In genomic region chr1:40059292-40059959, GRCh38 we compare ENCODE assay signal across 1 cellular context.
TF ChIP-seq lines count a peak whose summit lies in the region.

No MANE protein-coding gene starts in this region.

TF ChIP-seq in K562, 482 proteins besides CTCF, POLR2A, EP300 and RAD21 (continued from another document and continues in another):
- no peak for TF ChIP-seq ZNF232 (CRISPR knock-in tag; IDR thresholded peaks at IDR 0.05)
- no peak for TF ChIP-seq ZFPM2 (CRISPR knock-in tag; IDR thresholded peaks at IDR 0.05)
- no peak for TF ChIP-seq GTF2A2 (tag; IDR thresholded peaks at IDR 0.05)
- TF ChIP-seq ZC3H11A (IDR thresholded peaks at IDR 0.05; ENCODE audit: low read depth, low read length), result no peak
- TF ChIP-seq NFIX (CRISPR knock-in tag; IDR thresholded peaks at IDR 0.05; ENCODE audit: low read depth), result no peak
- TF ChIP-seq RFX5 (IDR thresholded peaks at IDR 0.05; ENCODE audit: low read depth, low read length), result no peak
- no peak for TF ChIP-seq MAZ (CRISPR knock-in tag; conservative IDR thresholded peaks at IDR 0.05 in 1 of 2, IDR thresholded peaks at IDR 0.05 in 1 of 2)
- TF ChIP-seq ILF3 (IDR thresholded peaks at IDR 0.05; ENCODE audit: borderline replicate concordance), result no peak
- no peak for TF ChIP-seq HLTF (IDR thresholded peaks at IDR 0.05)
- no peak for TF ChIP-seq TCF7 (IDR thresholded peaks at IDR 0.05; ENCODE audit: borderline replicate concordance)
- no peak for TF ChIP-seq ETS2 (tag; IDR thresholded peaks at IDR 0.05; ENCODE audit: borderline replicate concordance, poor library complexity, severe bottlenecking)
- no peak for TF ChIP-seq ZNF217 (CRISPR knock-in tag; IDR thresholded peaks at IDR 0.05)
- no peak for TF ChIP-seq GTF3C2 (IDR thresholded peaks at IDR 0.05; ENCODE audit: borderline replicate concordance, extremely low read depth, insufficient read length)
- no peak for TF ChIP-seq POLR2B (IDR thresholded peaks at IDR 0.05; ENCODE audit: low read depth, partially characterized antibody)
- no peak for TF ChIP-seq TRIM28 (IDR thresholded peaks at IDR 0.05)
- TF ChIP-seq ZNF140 (CRISPR knock-in tag; IDR thresholded peaks at IDR 0.05), result no peak
- no peak for TF ChIP-seq CTCFL (IDR thresholded peaks at IDR 0.05; ENCODE audit: borderline replicate concordance, insufficient read depth, low read depth, low read length, poor library complexity, severe bottlenecking)
- no peak for TF ChIP-seq RBM15 (IDR thresholded peaks at IDR 0.05; ENCODE audit: insufficient read depth, low read length)
- TF ChIP-seq ARID1B (IDR thresholded peaks at IDR 0.05), result peak; percentile 94
- no peak; the same call in none of the 2 replicates for TF ChIP-seq ARID3A (IDR thresholded peaks at IDR 0.05; ENCODE audit: borderline replicate concordance, low read depth, low read length)
- TF ChIP-seq SMARCA4 (IDR thresholded peaks at IDR 0.05), result peak; percentile 91
- TF ChIP-seq IRF1 (CRISPR knock-in tag; IDR thresholded peaks at IDR 0.05; ENCODE audit: borderline replicate concordance), result no peak
- no peak for TF ChIP-seq ZNF354B (CRISPR knock-in tag; IDR thresholded peaks at IDR 0.05)
- TF ChIP-seq MTF1 (CRISPR knock-in tag; IDR thresholded peaks at IDR 0.05; ENCODE audit: borderline replicate concordance), result no peak
- TF ChIP-seq ZNF512 (tag; IDR thresholded peaks at IDR 0.05), result no peak
- TF ChIP-seq ZC3H4 (CRISPR knock-in tag; IDR thresholded peaks at IDR 0.05; ENCODE audit: borderline replicate concordance), result no peak
- TF ChIP-seq FOXO4 (CRISPR knock-in tag; IDR thresholded peaks at IDR 0.05), result no peak
- peak in 1 of 2 experiments; percentile 73; a peak in 2 of 4 replicates for TF ChIP-seq TBL1XR1 (IDR thresholded peaks at IDR 0.05; ENCODE audit: low read length in 2 of 2)
- TF ChIP-seq SIN3B (IDR thresholded peaks at IDR 0.05; ENCODE audit: low read depth), result no peak
- no peak for TF ChIP-seq MLLT1 (IDR thresholded peaks at IDR 0.05)
- no peak for TF ChIP-seq ZSCAN32 (CRISPR knock-in tag; IDR thresholded peaks at IDR 0.05)
- TF ChIP-seq HNRNPL (IDR thresholded peaks at IDR 0.05; ENCODE audit: low read depth, low read length), result no peak
- TF ChIP-seq ADNP (tag; IDR thresholded peaks at IDR 0.05), result no peak
- TF ChIP-seq CCAR2 (IDR thresholded peaks at IDR 0.05; ENCODE audit: low read depth, low read length), result no peak
- no peak for TF ChIP-seq CEBPZ (IDR thresholded peaks at IDR 0.05; ENCODE audit: borderline replicate concordance, low read depth, low read length)
- TF ChIP-seq ETV1 (tag; conservative IDR thresholded peaks at IDR 0.05; ENCODE audit: low read depth), result peak; percentile 98
- no peak for TF ChIP-seq ZNF740 (CRISPR knock-in tag; IDR thresholded peaks at IDR 0.05)
- no peak for TF ChIP-seq ZNF740 (tag; IDR thresholded peaks at IDR 0.05)
- peak; percentile 79 for TF ChIP-seq NCOR1 (IDR thresholded peaks at IDR 0.05)
- TF ChIP-seq SRF (CRISPR knock-in tag; IDR thresholded peaks at IDR 0.05), result peak in 1 of 2 experiments; percentile 24; a peak in 1 of 4 replicates
- TF ChIP-seq COPS2 (conservative IDR thresholded peaks at IDR 0.05), result no peak
- TF ChIP-seq SP1 (CRISPR knock-in tag; IDR thresholded peaks at IDR 0.05), result no peak
- TF ChIP-seq SMAD4 (CRISPR knock-in tag; conservative IDR thresholded peaks at IDR 0.05), result no peak; the same call in 1 of the 2 replicates
